In genomic region chr2:42201228-42201855, GRCh38 we compare ENCODE assay signal across 21 cellular contexts. TPM values are rescaled to one million over a fixed set of nuclear protein-coding genes. Genes with fewer than 3 reads are reported as not detected.
A peak's percentile ranks its signal among the peaks of the same experiment; 100 is the strongest.
DNase-seq lines count a peak whose midpoint lies in the region; ATAC-seq, FAIRE-seq and TF ChIP-seq lines count a peak whose summit lies in the region.
"Had no signal": no experiment of that assay in that cellular context is flagged by ENCODE, and none has a peak within 500 bp of the region (broad histone marks: within the 10 kb centered on the region; RNA-seq: fewer than 3 reads in every experiment).

No MANE protein-coding gene starts in this region.

- peaks cover 28% of the 10 kb centered on the region for H3F3A ChIP-seq in smooth muscle cell (ENCODE audit: low read depth)

- no peaks in the 10 kb centered on the region for H3K9me1 ChIP-seq in K562 (ENCODE audit: control insufficient read depth, insufficient read depth, low read length)

- TF ChIP-seq RAD21 in K562 (CRISPR knock-in tag; conservative IDR thresholded peaks at IDR 0.05 in 1 of 2, IDR thresholded peaks at IDR 0.05 in 1 of 2), result no peak

- H3K27me3 ChIP-seq in K562 (ENCODE audit: control insufficient read depth in 2 of 2, insufficient read depth in 2 of 2, low read length in 2 of 2), result no peaks in the 10 kb centered on the region
- no peaks in the 10 kb centered on the region for H3K27me3 ChIP-seq in smooth muscle cell (ENCODE audit: low read depth)
- H3K27me3 ChIP-seq: Peyer's patch, SJSA1 had no signal

- H3K4me3 Mint-ChIP-seq in memory B cell, result no peak overlapping the region

- ATAC-seq in SK-N-SH treated with all-trans-retinoic acid at 6 μM for 48 hours (peak; percentile 13; the same call in 2 of the 3 replicates), K562 (no peak), memory B cell (ENCODE audit: low read depth) (no peak), GM21381 (IDR thresholded peaks at IDR 0.05; ENCODE audit: unreplicated experiment) (no peak)
- ATAC-seq: GM12878 had no signal

- peaks cover 24% of the 10 kb centered on the region for H3K36me3 Mint-ChIP-seq in memory B cell

- no peaks in the 10 kb centered on the region for H3K9me3 Mint-ChIP-seq in memory B cell

- TF ChIP-seq EP300 in K562 (IDR thresholded peaks at IDR 0.05; ENCODE audit: low read length), result no peak

- no peak overlapping the region for H3K9ac ChIP-seq in K562 (ENCODE audit: insufficient read depth in 1 of 2, low read depth in 2 of 2, low read length in 2 of 2)
- H3K9ac ChIP-seq in smooth muscle cell (ENCODE audit: low read depth), result no peak overlapping the region
- H3K9ac ChIP-seq: KMS-11 had no signal

- intact Hi-C loops in K562 (cut with micrococcal nuclease), result no loop called here

- H3K27ac ChIP-seq in K562 (ENCODE audit: extremely low read depth, low read depth, low read length) (no peak overlapping the region), smooth muscle cell (ENCODE audit: low read depth) (peak overlapping the region; percentile 78)
- H3K27ac ChIP-seq: C4-2B, KMS-11, Peyer's patch, SJSA1 had no signal

- no peak overlapping the region for H2AFZ ChIP-seq in K562 (ENCODE audit: low read depth, low read length)
- no peak overlapping the region for H2AFZ ChIP-seq in smooth muscle cell (ENCODE audit: low read depth)

- BruUV-seq in K562 (replicated peaks; lab: Mats Ljungman, UMichigan), result no TSS peak

- H3K4me1 ChIP-seq in K562 (replicated peaks in 1 of 2; ENCODE audit: control insufficient read depth in 2 of 2, insufficient read depth in 2 of 2, low read length in 2 of 2) (peaks cover 2 to 4% of the 10 kb centered on the region in 2 experiments; a peak in 3 of 5 replicates), smooth muscle cell (ENCODE audit: low read depth) (peaks cover 17% of the 10 kb centered on the region)

- CTCF ChIA-PET in K562 (lab: Yijun Ruan, JAX; ENCODE audit: low intra/inter-chr PET ratio), result no interaction called here
- CTCF ChIA-PET in GM10248 (lab: Yijun Ruan, JAX), result interaction anchor here (1.5 kb wide), 2 partner anchors 11 to 105 kb away, joined by 3 to 8 read pairs; no protein-coding TSS in a partner anchor

- 63% methylated on average over 4 of the region's 4 CpGs for WGBS in K562 (ENCODE audit: insufficient coverage, low coverage, missing lambda C conversion rate)
- WGBS in smooth muscle cell (ENCODE audit: low lambda C conversion rate), result 56% methylated on average over 4 of the region's 4 CpGs

- TF ChIP-seq POLR2A in K562 (conservative IDR thresholded peaks at IDR 0.05), result no peak

- no peaks in the 10 kb centered on the region for H3K27me3 Mint-ChIP-seq in memory B cell

- H3K9me3 ChIP-seq in K562 (replicated peaks; ENCODE audit: control insufficient read depth, insufficient read depth, low read depth, low read length) (no peaks in the 10 kb centered on the region), smooth muscle cell (replicated peaks; ENCODE audit: low read depth) (no peaks in the 10 kb centered on the region)
- H3K9me3 ChIP-seq: Peyer's patch, SJSA1 had no signal

- H3K27ac Mint-ChIP-seq in memory B cell, result peak overlapping the region; percentile 6

- H3K4me1 Mint-ChIP-seq in memory B cell, result peaks cover 46% of the 10 kb centered on the region

- no peaks in the 10 kb centered on the region; the same call in 1 of the 2 replicates for H4K20me1 ChIP-seq in K562 (replicated peaks; ENCODE audit: control insufficient read depth, insufficient read depth, low read length)
- peaks cover 5% of the 10 kb centered on the region for H4K20me1 ChIP-seq in smooth muscle cell (ENCODE audit: low read depth)

- H3K36me3 ChIP-seq in K562 (ENCODE audit: control insufficient read depth, insufficient read depth, low read length), result no peaks in the 10 kb centered on the region
- no peaks in the 10 kb centered on the region for H3K36me3 ChIP-seq in smooth muscle cell (ENCODE audit: low read depth)
- H3K36me3 ChIP-seq: Peyer's patch, SJSA1 had no signal

- H3K79me2 ChIP-seq in K562 (ENCODE audit: control insufficient read depth, insufficient read depth, low read length) (peaks cover 15% of the 10 kb centered on the region; the same call in 2 of the 3 replicates), smooth muscle cell (ENCODE audit: low read depth) (peaks cover 70% of the 10 kb centered on the region)

- H3K4me3 ChIP-seq in K562, result no peak overlapping the region
- no peak overlapping the region for H3K4me3 ChIP-seq in smooth muscle cell
- H3K4me3 ChIP-seq: GM12878, Peyer's patch, SJSA1 had no signal

- POLR2A ChIA-PET in K562 (lab: Yijun Ruan, JAX) (interaction anchor here (0.6 kb wide), 1 partner anchor 333 kb away, joined by 3 read pairs; no protein-coding TSS in a partner anchor), GM10248 (lab: Yijun Ruan, JAX) (no interaction called here)

- H3K4me2 ChIP-seq in K562 (ENCODE audit: insufficient read depth, low read length) (no peak overlapping the region), smooth muscle cell (no peak overlapping the region)
- H3K4me2 ChIP-seq: KMS-11 had no signal

- no peak for DNase-seq in K562 (ENCODE audit: extremely low read depth in 1 of 4, low spot score in 3 of 4)
- no peak for DNase-seq in memory B cell (ENCODE audit: low spot score in 2 of 2)
- no peak for DNase-seq in smooth muscle cell (lab: John Stamatoyannopoulos, UW; ENCODE audit: unreplicated experiment)
- DNase-seq in occipital lobe (lab: John Stamatoyannopoulos, UW), result no peak
- DNase-seq in GM10266 (ENCODE audit: extremely low spot score), result no peak
- no peak for DNase-seq in GM10248 (ENCODE audit: extremely low spot score)
- DNase-seq: AML-193; H7; NCI-H1105; NCI-H146; NCI-H2029; NCI-H510A treated with DMSO at 0.1 percent for 48 hours; NCI-H774; NK-92 treated with Interleukin-12 subunit alpha and Interleukin-12 subunit beta, amount 100 ng/mL, for 24 hours; Peyer's patch had no signal

- no peak for TF ChIP-seq CTCF in K562 (IDR thresholded peaks at IDR 0.05 in 2 of 3, conservative IDR thresholded peaks at IDR 0.05 in 1 of 3; ENCODE audit: insufficient read depth in 2 of 3, low read depth in 1 of 3, low read length in 3 of 3)
- no peak for TF ChIP-seq CTCF in smooth muscle cell (IDR thresholded peaks at IDR 0.05; ENCODE audit: borderline replicate concordance, insufficient read depth, poor library complexity, severe bottlenecking)
- TF ChIP-seq CTCF in GM10266 (IDR thresholded peaks at IDR 0.05; ENCODE audit: control insufficient read depth, insufficient read depth, low read depth, missing control alignments), result no peak
- no peak for TF ChIP-seq CTCF in GM10248 (IDR thresholded peaks at IDR 0.05; ENCODE audit: control extremely low read depth, extremely low read depth, low read depth, missing control alignments)

- FAIRE-seq in K562 (lab: Jason Lieb, UNC), result no peak
- FAIRE-seq: GM12878 had no signal

- in situ Hi-C loops in K562 (cut with MboI), result loop anchor here (25.0 kb wide), 1 partner anchor 339 kb away; no protein-coding TSS in a partner anchor

TF ChIP-seq in SK-N-SH treated with all-trans-retinoic acid at 6 μM for 48 hours, 23 proteins besides CTCF, POLR2A, EP300 and RAD21:
- peak; percentile 25; the same call in 1 of the 2 replicates for TF ChIP-seq TCF4 (CRISPR knock-in tag; IDR thresholded peaks at IDR 0.05; ENCODE audit: borderline replicate concordance)
- TF ChIP-seq GLIS3 (CRISPR knock-in tag; IDR thresholded peaks at IDR 0.05), result no peak

TF ChIP-seq in K562, 482 proteins besides CTCF, POLR2A, EP300 and RAD21 (continues in another document):
- TF ChIP-seq RBM25 (IDR thresholded peaks at IDR 0.05; ENCODE audit: low read depth, low read length, severe bottlenecking) (peak; percentile 81), CTCFL (IDR thresholded peaks at IDR 0.05; ENCODE audit: borderline replicate concordance, insufficient read depth, low read depth, low read length, poor library complexity, severe bottlenecking) (no peak), KHSRP (IDR thresholded peaks at IDR 0.05) (no peak)

RNA-seq across cellular contexts. Expression of gene EML4, which starts 32.2 kb away (rescaled TPM):
- total RNA-seq in K562 (2011; cell fraction: chromatin; rRNA removed; ENCODE audit: low replicate concordance), result 36.7 and 94.3 TPM in 2 replicates
- 17.5 and 23.4 TPM in 2 replicates for total RNA-seq in K562 (2011; cell fraction: nucleolus; rRNA removed)
- total RNA-seq in K562 (2011; cell fraction: nucleoplasm; rRNA removed), result 36.4 and 54.7 TPM in 2 replicates
- total RNA-seq in K562 (2014; rRNA removed), result 27.9 and 28.0 TPM in 2 replicates
- total RNA-seq in K562 (2014; rRNA removed; fragmentation: Illumina TruSeq; extraction: Trizol), result 37.7 and 41.6 TPM in 2 replicates
- total RNA-seq in K562 (2015; rRNA removed; fragmentation: Illumina TruSeq; extraction: Trizol), result 35.1 and 36.5 TPM in 2 replicates
- total RNA-seq in K562 (2021), result 40.7 and 44.5 TPM in 2 replicates
- polyA plus RNA-seq in K562 (2011; rRNA removed), result 37.5 and 48.3 TPM in 2 replicates
- polyA plus RNA-seq in K562 (2011; cell fraction: cytosol; rRNA removed), result 13.4 and 22.4 TPM in 2 replicates
- 44.3 and 44.7 TPM in 2 replicates for polyA plus RNA-seq in K562 (2011; cell fraction: nucleus; rRNA removed)
- polyA plus RNA-seq in K562 (2012), result 14.8 and 21.1 TPM in 2 replicates
- polyA plus RNA-seq in K562 (2014; fragmentation: Illumina TruSeq; extraction: Trizol), result 29.6 and 36.6 TPM in 2 replicates
- polyA plus RNA-seq in K562 (2014; fragmentation: Nextera tagmentation; extraction: Ambion mirVana), result 10 to 100 TPM; 14.7 to 15.6 TPM
- polyA plus RNA-seq in K562 (2014; rRNA removed), result 20.7 and 22.0 TPM in 2 replicates
- polyA minus RNA-seq in K562 (2011; rRNA and poly(A)+ RNA removed), result 74.0 and 88.5 TPM in 2 replicates
- 21.9 and 24.6 TPM in 2 replicates for polyA minus RNA-seq in K562 (2011; cell fraction: cytosol; rRNA and poly(A)+ RNA removed)
- 26.9 and 36.1 TPM in 2 replicates for polyA minus RNA-seq in K562 (2011; cell fraction: nucleus; rRNA and poly(A)+ RNA removed)
- 46.2 and 55.9 TPM in 2 replicates for total RNA-seq in smooth muscle cell
- 33.6 and 39.9 TPM in 2 replicates for polyA plus RNA-seq in smooth muscle cell
- total RNA-seq in occipital lobe, result 41.6 TPM
